Comparison of ENCODE assay signal across 17 cellular contexts in genomic region chr6:47147175-47147727, GRCh38.
A peak's percentile ranks its signal among the peaks of the same experiment; 100 is the strongest.
DNase-seq lines count a peak whose midpoint lies in the region; ATAC-seq, FAIRE-seq and TF ChIP-seq lines count a peak whose summit lies in the region.
"Had no signal": no experiment of that assay in that cellular context is flagged by ENCODE, and none has a peak within 500 bp of the region (broad histone marks: within the 10 kb centered on the region; RNA-seq: fewer than 3 reads in every experiment).

No MANE protein-coding gene starts in this region.

- no peaks in the 10 kb centered on the region for H3K36me3 ChIP-seq in GM23338 (ENCODE audit: insufficient read depth)
- H3K36me3 ChIP-seq in PC-3 (ENCODE audit: low read depth, low read length): no peaks in the 10 kb centered on the region
- H3K36me3 ChIP-seq: colonic mucosa had no signal

- peak; percentile 76 for FAIRE-seq in islet of Langerhans (lab: Jason Lieb, UNC)

- peaks cover 38% of the 10 kb centered on the region for H3K4me1 ChIP-seq in GM23338 (ENCODE audit: insufficient read depth)
- peaks cover 23% of the 10 kb centered on the region for H3K4me1 ChIP-seq in PC-3 (ENCODE audit: insufficient read depth, low read length)
- H3K4me1 ChIP-seq: colonic mucosa had no signal

- H3K9me2 ChIP-seq in GM23338 (ENCODE audit: insufficient read depth) (peaks cover 4% of the 10 kb centered on the region; the same call in 1 of the 2 replicates), PC-3 (replicated peaks; ENCODE audit: low read length) (no peaks in the 10 kb centered on the region)

- no peak overlapping the region for H3K27ac ChIP-seq in GM23338 (ENCODE audit: low read depth)
- H3K27ac ChIP-seq in PC-3 (ENCODE audit: low read length): peak overlapping the region; percentile 68
- H3K27ac ChIP-seq: colonic mucosa had no signal

- no peaks in the 10 kb centered on the region for H3K36me3 Mint-ChIP-seq in GM23338 (ENCODE audit: low read depth)
- no peaks in the 10 kb centered on the region for H3K36me3 Mint-ChIP-seq in activated T-cell treated with anti-CD3 and anti-CD28 coated beads, Interleukin-2, amount 50 U/mL, for 24 hours (ENCODE audit: low read depth)

- H3K9me3 ChIP-seq in PC-3 (ENCODE audit: low read length): no peaks in the 10 kb centered on the region
- H3K9me3 ChIP-seq: colonic mucosa had no signal

- POLR2A ChIA-PET in PC-3 (lab: Charles Lee; ENCODE audit: unreplicated experiment): interaction anchor here (0.6 kb wide), 1 partner anchor 18 kb away, joined by 5 read pairs; no protein-coding TSS in a partner anchor

- H3K4me2 ChIP-seq in GM23338 (peak overlapping the region; percentile 49; the same call in 1 of the 2 replicates), PC-3 (ENCODE audit: low read length) (peak overlapping the region; percentile 40)

- peaks cover 39% of the 10 kb centered on the region for H3K4me1 Mint-ChIP-seq in GM23338
- H3K4me1 Mint-ChIP-seq in activated T-cell treated with anti-CD3 and anti-CD28 coated beads, Interleukin-2, amount 50 U/mL, for 24 hours (ENCODE audit: low read depth): no peaks in the 10 kb centered on the region

- no peak overlapping the region for H3K4me3 Mint-ChIP-seq in GM23338
- H3K4me3 Mint-ChIP-seq in activated T-cell treated with anti-CD3 and anti-CD28 coated beads, Interleukin-2, amount 50 U/mL, for 24 hours: no peak overlapping the region

- intact Hi-C loops in PC-3 (cut with micrococcal nuclease): no loop called here

- no peaks in the 10 kb centered on the region for H3F3A ChIP-seq in GM23338 (replicated peaks; ENCODE audit: low read depth)
- H3F3A ChIP-seq in PC-3 (ENCODE audit: low read length, unreplicated experiment): no peaks in the 10 kb centered on the region

- H3K79me2 ChIP-seq in GM23338 (replicated peaks; ENCODE audit: insufficient read depth) (no peaks in the 10 kb centered on the region), PC-3 (ENCODE audit: low read length) (no peaks in the 10 kb centered on the region)

- TSS peak; percentile 86 for BruUV-seq in PC-3 (replicated peaks; lab: Mats Ljungman, UMichigan)

- DNase-seq in GM23338 (ENCODE audit: low spot score): no peak
- no peak for DNase-seq in PC-3
- peak; percentile 16 for DNase-seq in retina
- no peak for DNase-seq in cortex of kidney (lab: John Stamatoyannopoulos, UW)
- no peak for DNase-seq in activated T-cell treated with anti-CD3 and anti-CD28 coated beads, Interleukin-2, amount 50 U/mL, for 24 hours
- DNase-seq: activated effector memory CD4-positive, alpha-beta T cell treated with Interleukin-2 at 50 U/mL for 16 hours; anterior cingulate cortex; C1 segment of cervical spinal cord; colonic mucosa; DND-41; glutamatergic neuron; midbrain; NCI-H1694 treated with DMSO at 0.1 percent for 48 hours; stimulated activated naive CD8-positive, alpha-beta T cell treated with anti-CD3 and anti-CD28 coated beads, Interleukin-15, Interleukin-2, amounts not matched to agents 100 U/mL and 50 U/mL, for 24 hours; SW 1271 had no signal

- H3K9ac ChIP-seq in PC-3 (ENCODE audit: low read length): peak overlapping the region; percentile 16; the same call in 1 of the 2 replicates

- H3K4me3 ChIP-seq in GM23338 (no peak overlapping the region), PC-3 (ENCODE audit: low read length) (no peak overlapping the region)
- H3K4me3 ChIP-seq: colonic mucosa had no signal

- H3K27me3 Mint-ChIP-seq in GM23338 (ENCODE audit: insufficient read depth, low read depth, poor library complexity): peaks cover 7% of the 10 kb centered on the region
- H3K27me3 Mint-ChIP-seq in activated T-cell treated with anti-CD3 and anti-CD28 coated beads, Interleukin-2, amount 50 U/mL, for 24 hours: peaks cover 14% of the 10 kb centered on the region

- no peak overlapping the region; the same call in 1 of the 2 replicates for H3K27ac Mint-ChIP-seq in GM23338
- no peak overlapping the region for H3K27ac Mint-ChIP-seq in activated T-cell treated with anti-CD3 and anti-CD28 coated beads, Interleukin-2, amount 50 U/mL, for 24 hours

- TF ChIP-seq CTCF in GM23338 (conservative IDR thresholded peaks at IDR 0.05; ENCODE audit: low read depth in 2 of 2): no peak
- TF ChIP-seq CTCF in PC-3 (conservative IDR thresholded peaks at IDR 0.05; ENCODE audit: low read depth, low read length): no peak

- H3K27me3 ChIP-seq in GM23338 (ENCODE audit: insufficient read depth) (no peaks in the 10 kb centered on the region), PC-3 (ENCODE audit: low read length) (no peaks in the 10 kb centered on the region)
- H3K27me3 ChIP-seq: colonic mucosa had no signal

- H3K9me3 Mint-ChIP-seq in GM23338: no peaks in the 10 kb centered on the region; the same call in 2 of the 3 replicates
- no peaks in the 10 kb centered on the region for H3K9me3 Mint-ChIP-seq in activated T-cell treated with anti-CD3 and anti-CD28 coated beads, Interleukin-2, amount 50 U/mL, for 24 hours

- no peak for ATAC-seq in GM23338
- peak; percentile 67 for ATAC-seq in PC-3
- no peak for ATAC-seq in GM19463 (IDR thresholded peaks at IDR 0.05; ENCODE audit: unreplicated experiment)
- ATAC-seq: stimulated activated naive CD8-positive, alpha-beta T cell treated with anti-CD3 and anti-CD28 coated beads, Interleukin-15, Interleukin-2, amounts not matched to agents 100 U/mL and 50 U/mL, for 24 hours had no signal

- H2AFZ ChIP-seq in GM23338 (peak overlapping the region; percentile 50), PC-3 (ENCODE audit: low read length) (peak overlapping the region; percentile 53)

- H4K20me1 ChIP-seq in GM23338 (replicated peaks; ENCODE audit: insufficient read depth) (no peaks in the 10 kb centered on the region), PC-3 (ENCODE audit: low read length) (no peaks in the 10 kb centered on the region)

- CTCF ChIA-PET in PC-3 (lab: Charles Lee): no interaction called here

TF ChIP-seq in GM23338, 12 proteins besides CTCF, POLR2A, EP300 and RAD21:
- TF ChIP-seq EZH2phosphoT487 (IDR thresholded peaks at IDR 0.05; ENCODE audit: unreplicated experiment) (no peak), POLR2AphosphoS5 (IDR thresholded peaks at IDR 0.05; ENCODE audit: low read depth) (no peak), NANOG (IDR thresholded peaks at IDR 0.05; ENCODE audit: borderline replicate concordance) (no peak), STAT1 (IDR thresholded peaks at IDR 0.05; ENCODE audit: unreplicated experiment) (no peak), EZH2 (IDR thresholded peaks at IDR 0.05; ENCODE audit: low read depth, unreplicated experiment) (no peak), ZNF462 (CRISPR knock-in tag; IDR thresholded peaks at IDR 0.05) (no peak)
